13 cellular contexts compared by ENCODE assay signal in genomic region chr10:128843972-128844371, GRCh38.
DNase-seq lines count a peak whose midpoint lies in the region; ATAC-seq and TF ChIP-seq lines count a peak whose summit lies in the region.
"Had no signal": no experiment of that assay in that cellular context is flagged by ENCODE, and none has a peak within 500 bp of the region (broad histone marks: within the 10 kb centered on the region; RNA-seq: fewer than 3 reads in every experiment).

No MANE protein-coding gene starts in this region.

- TF ChIP-seq POLR2A in NB4 (IDR thresholded peaks at IDR 0.05; ENCODE audit: extremely low read depth, insufficient read length): no peak

- no peaks in the 10 kb centered on the region for H3K9me3 Mint-ChIP-seq in neural crest cell

- H3K27ac Mint-ChIP-seq in neural crest cell (ENCODE audit: unreplicated experiment): no peak overlapping the region

- H3K27me3 Mint-ChIP-seq in neural crest cell (ENCODE audit: low read depth): no peaks in the 10 kb centered on the region

- no peaks in the 10 kb centered on the region for H3K4me1 Mint-ChIP-seq in neural crest cell

- TF ChIP-seq CTCF in NB4 (IDR thresholded peaks at IDR 0.05; ENCODE audit: low read depth, low read length) (no peak), VCaP (conservative IDR thresholded peaks at IDR 0.05) (peak; percentile 54), neural crest cell (conservative IDR thresholded peaks at IDR 0.05) (peak; percentile 44)

- no peak for ATAC-seq in stimulated activated naive CD8-positive, alpha-beta T cell treated with anti-CD3 and anti-CD28 coated beads, Interleukin-15, Interleukin-2, amounts not matched to agents 100 U/mL and 50 U/mL, for 24 hours

- H3K27ac ChIP-seq in VCaP: no peak overlapping the region
- H3K27ac ChIP-seq: adrenal gland, colonic mucosa had no signal

- H3K4me3 ChIP-seq in NB4 (ENCODE audit: low read depth, low read length): no peak overlapping the region
- H3K4me3 ChIP-seq: adrenal gland, colonic mucosa had no signal

- no peaks in the 10 kb centered on the region for H3K36me3 Mint-ChIP-seq in neural crest cell (ENCODE audit: low read depth)

- peak; percentile 8 for DNase-seq in NCI-H1092 treated with DMSO at 0.1 percent for 48 hours (lab: John Stamatoyannopoulos, UW)
- DNase-seq in NCI-H1092 (lab: John Stamatoyannopoulos, UW): no peak
- peak; percentile 35 for DNase-seq in NB4 (ENCODE audit: low read depth)
- no peak for DNase-seq in neural crest cell (ENCODE audit: low read depth, low spot score)
- no peak for DNase-seq in stimulated activated naive CD8-positive, alpha-beta T cell treated with anti-CD3 and anti-CD28 coated beads, Interleukin-15, Interleukin-2, amounts not matched to agents 100 U/mL and 50 U/mL, for 24 hours
- no peak for DNase-seq in effector CD4-positive, alpha-beta T cell
- DNase-seq in T1000 (lab: John Stamatoyannopoulos, UW): no peak
- DNase-seq: activated T-cell treated with anti-CD3 and anti-CD28 coated beads, Interleukin-2, amount 50 U/mL, for 48 hours; adrenal gland; colonic mucosa; NCI-H446 treated with DMSO at 0.1 percent for 48 hours; small intestine had no signal

- no peak overlapping the region for H3K4me3 Mint-ChIP-seq in neural crest cell

Comparison
In these comparisons a context has a peak if more than half of its experiments do, and no peak if none do; other contexts are left out.
1. DNase-seq: peak in NCI-H1092 treated with DMSO at 0.1 percent for 48 hours (single experiment) and NB4 (single experiment); none in NCI-H1092 (single experiment), neural crest cell (single experiment), stimulated activated naive CD8-positive, alpha-beta T cell treated with anti-CD3 and anti-CD28 coated beads, Interleukin-15, Interleukin-2, amounts not matched to agents 100 U/mL and 50 U/mL, for 24 hours (single experiment), effector CD4-positive, alpha-beta T cell (single experiment) and T1000 (single experiment).